In the genomic region with DNA sequence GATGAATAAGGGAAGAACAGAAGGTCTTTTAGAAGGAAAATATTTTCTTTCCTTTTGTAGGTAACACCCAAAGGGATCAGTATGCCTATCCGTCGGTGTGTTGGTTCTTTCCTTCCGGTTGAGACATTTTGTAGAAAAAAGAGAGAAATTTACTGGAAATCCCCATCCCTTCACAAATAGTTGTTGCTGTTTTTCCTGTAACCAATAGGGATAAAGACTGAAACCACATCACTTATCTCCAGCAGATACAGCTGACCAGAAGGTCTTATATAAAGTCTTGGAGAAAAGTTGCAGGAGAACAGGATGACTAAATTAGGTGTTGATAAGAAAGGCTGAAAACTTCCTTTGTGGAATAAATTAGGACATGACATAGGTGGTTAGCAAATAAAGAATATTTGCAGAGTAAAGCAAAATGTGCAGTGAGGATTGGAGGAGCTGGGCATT, we compare ENCODE assay signal across 1 cellular context.
TF ChIP-seq lines count a peak whose summit lies in the region.

No MANE protein-coding gene starts in this region.

TF ChIP-seq in H1, 55 proteins besides CTCF, POLR2A, EP300 and RAD21:
- TF ChIP-seq RFX5 (IDR thresholded peaks at IDR 0.05; ENCODE audit: borderline replicate concordance, low read depth, low read length) = peak; percentile 87
- no peak for TF ChIP-seq HDAC6 (IDR thresholded peaks at IDR 0.05; ENCODE audit: low read depth, low read length)
- TF ChIP-seq SRF (IDR thresholded peaks at IDR 0.05; ENCODE audit: low read depth, low read length) = no peak
